24 cellular contexts compared by ENCODE assay signal in genomic region chr10:16904049-16904448, GRCh38.
"Had no signal": no experiment of that assay in that cellular context is flagged by ENCODE, and none has a peak within 500 bp of the region (broad histone marks: within the 10 kb centered on the region; RNA-seq: fewer than 3 reads in every experiment).

No MANE protein-coding gene starts in this region.

- H3K27me3 ChIP-seq: gastroesophageal sphincter, heart left ventricle, suprapubic skin, vagina had no signal

- H3K4me1 Mint-ChIP-seq: activated B cell treated with CpG ODN at 0.5 μM for 24 hours had no signal

- H3K27me3 Mint-ChIP-seq: activated B cell treated with CpG ODN at 0.5 μM for 24 hours; activated CD4-positive, alpha-beta memory T cell treated with anti-CD3 and anti-CD28 coated beads for 36 hours; activated naive CD8-positive, alpha-beta T cell treated with anti-CD3 and anti-CD28 coated beads for 36 hours; brain; stimulated activated naive CD8-positive, alpha-beta T cell treated with anti-CD3 and anti-CD28 coated beads, Interleukin-15, amount 100 ng/mL, for 72 hours had no signal

- H3K9me3 Mint-ChIP-seq: activated B cell treated with CpG ODN at 0.5 μM for 24 hours; activated CD4-positive, alpha-beta memory T cell treated with anti-CD3 and anti-CD28 coated beads for 36 hours; stimulated activated naive CD8-positive, alpha-beta T cell treated with anti-CD3 and anti-CD28 coated beads, Interleukin-15, amount 100 ng/mL, for 72 hours had no signal

- DNase-seq: activated B cell treated with CpG ODN at 0.5 μM for 24 hours; activated CD4-positive, alpha-beta memory T cell treated with anti-CD3 and anti-CD28 coated beads for 36 hours; activated CD4-positive, alpha-beta T cell treated with anti-CD3 and anti-CD28 coated beads for 4 hours; activated naive CD4-positive, alpha-beta T cell; activated naive CD8-positive, alpha-beta T cell treated with anti-CD3 and anti-CD28 coated beads for 36 hours; central memory CD4-positive, alpha-beta T cell; cortex of kidney; heart left ventricle; kidney glomerular epithelial cell; left ventricle myocardium inferior; mammary epithelial cell; midbrain; occipital lobe; retina; stimulated activated CD4-positive, alpha-beta T cell treated with anti-CD3 and anti-CD28 coated beads, Interleukin-15, amount 100 ng/mL, for 24 hours; stimulated activated CD4-positive, alpha-beta T cell treated with anti-CD3 and anti-CD28 coated beads, Interleukin-2, amount 100 ng/mL, for 48 hours; stimulated activated naive CD8-positive, alpha-beta T cell treated with anti-CD3 and anti-CD28 coated beads, Interleukin-15, amount 100 ng/mL, for 72 hours; T-helper 9 cell; trophoblast cell had no signal

- H3K27ac ChIP-seq: gastroesophageal sphincter, left ventricle myocardium inferior had no signal

- H3K27ac Mint-ChIP-seq: activated B cell treated with CpG ODN at 0.5 μM for 24 hours; activated CD4-positive, alpha-beta memory T cell treated with anti-CD3 and anti-CD28 coated beads for 36 hours; activated naive CD8-positive, alpha-beta T cell treated with anti-CD3 and anti-CD28 coated beads for 36 hours; stimulated activated naive CD8-positive, alpha-beta T cell treated with anti-CD3 and anti-CD28 coated beads, Interleukin-15, amount 100 ng/mL, for 72 hours had no signal

- ATAC-seq: gastroesophageal sphincter; stimulated activated naive CD8-positive, alpha-beta T cell treated with anti-CD3 and anti-CD28 coated beads, Interleukin-15, amount 100 ng/mL, for 72 hours had no signal

- H3K36me3 ChIP-seq: gastroesophageal sphincter, heart left ventricle, left ventricle myocardium inferior, suprapubic skin, vagina had no signal

- H3K4me3 Mint-ChIP-seq: activated B cell treated with CpG ODN at 0.5 μM for 24 hours; activated CD4-positive, alpha-beta memory T cell treated with anti-CD3 and anti-CD28 coated beads for 36 hours; activated naive CD8-positive, alpha-beta T cell treated with anti-CD3 and anti-CD28 coated beads for 36 hours; brain; stimulated activated naive CD8-positive, alpha-beta T cell treated with anti-CD3 and anti-CD28 coated beads, Interleukin-15, amount 100 ng/mL, for 72 hours had no signal

- H3K9me3 ChIP-seq: gastroesophageal sphincter, heart left ventricle, left ventricle myocardium inferior, suprapubic skin, vagina had no signal

- H3K4me3 ChIP-seq: gastroesophageal sphincter, heart left ventricle, left ventricle myocardium inferior, skin epidermis, suprapubic skin, vagina had no signal

- H3K4me1 ChIP-seq: gastroesophageal sphincter, left ventricle myocardium inferior, vagina had no signal
